Comparison of ENCODE assay signal across 1 cellular context in the genomic region with DNA sequence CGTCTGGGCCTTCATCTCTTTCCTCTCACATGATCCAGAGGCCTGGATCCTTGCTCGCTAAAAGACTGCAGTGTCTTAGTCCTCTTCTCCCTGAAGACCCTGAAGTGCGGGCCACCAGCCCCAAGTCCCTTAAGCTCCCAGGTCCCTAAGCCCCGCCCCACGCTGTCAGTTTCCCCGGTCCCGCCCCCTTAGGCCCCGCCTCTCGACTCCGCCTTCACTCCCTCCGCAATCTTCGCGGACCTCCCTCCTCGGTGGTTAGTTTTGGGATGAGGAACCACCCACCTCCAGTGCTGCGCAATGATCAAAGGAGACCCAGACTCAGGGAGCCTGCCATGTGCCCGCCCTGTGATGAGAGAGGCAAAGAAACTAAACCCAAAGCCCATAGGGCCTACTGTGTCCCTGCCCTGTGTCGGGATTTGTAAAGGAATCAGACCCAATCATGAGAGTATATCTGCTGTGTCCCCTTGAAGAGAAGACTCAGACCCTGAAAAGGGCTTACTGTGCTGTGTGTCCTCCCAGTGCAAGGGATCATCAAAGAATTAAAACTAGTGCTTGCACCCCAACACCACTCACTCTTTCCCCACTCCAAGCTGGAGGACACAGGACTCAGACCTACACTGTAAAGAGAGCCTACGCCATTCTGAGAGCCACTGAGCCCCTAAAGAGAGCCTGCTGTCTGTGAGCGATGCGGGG.
TF ChIP-seq lines count a peak whose summit lies in the region.

No MANE protein-coding gene starts in this region.

TF ChIP-seq in HepG2, 621 proteins besides CTCF, POLR2A, EP300 and RAD21:
- no peak for TF ChIP-seq ETV6 (CRISPR knock-in tag; conservative IDR thresholded peaks at IDR 0.05)
- TF ChIP-seq HNRNPLL (IDR thresholded peaks at IDR 0.05; ENCODE audit: low read depth, low read length, poor library complexity, severe bottlenecking), result peak; percentile 87
- 0 out of 2 replicates have a peak, but pooled peaks have one; percentile 42 for TF ChIP-seq CEBPG (CRISPR knock-in tag; IDR thresholded peaks at IDR 0.05)
- TF ChIP-seq, protein P1, sequence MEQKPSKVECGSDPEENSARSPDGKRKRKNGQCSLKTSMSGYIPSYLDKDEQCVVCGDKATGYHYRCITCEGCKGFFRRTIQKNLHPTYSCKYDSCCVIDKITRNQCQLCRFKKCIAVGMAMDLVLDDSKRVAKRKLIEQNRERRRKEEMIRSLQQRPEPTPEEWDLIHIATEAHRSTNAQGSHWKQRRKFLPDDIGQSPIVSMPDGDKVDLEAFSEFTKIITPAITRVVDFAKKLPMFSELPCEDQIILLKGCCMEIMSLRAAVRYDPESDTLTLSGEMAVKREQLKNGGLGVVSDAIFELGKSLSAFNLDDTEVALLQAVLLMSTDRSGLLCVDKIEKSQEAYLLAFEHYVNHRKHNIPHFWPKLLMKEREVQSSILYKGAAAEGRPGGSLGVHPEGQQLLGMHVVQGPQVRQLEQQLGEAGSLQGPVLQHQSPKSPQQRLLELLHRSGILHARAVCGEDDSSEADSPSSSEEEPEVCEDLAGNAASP (CRISPR knock-in tag; IDR thresholded peaks at IDR 0.05; ENCODE audit: borderline replicate concordance), result 0 out of 2 replicates have a peak, but pooled peaks have one; percentile 10
- no peak for TF ChIP-seq KDM5B (CRISPR knock-in tag; IDR thresholded peaks at IDR 0.05; ENCODE audit: borderline replicate concordance)
- no peak for TF ChIP-seq ZNF570 (CRISPR knock-in tag; IDR thresholded peaks at IDR 0.05; ENCODE audit: borderline replicate concordance)
- TF ChIP-seq SP5 (CRISPR knock-in tag; IDR thresholded peaks at IDR 0.05; ENCODE audit: borderline replicate concordance, low read depth), result 0 out of 2 replicates have a peak, but pooled peaks have one; percentile 32
- TF ChIP-seq ARNTL (CRISPR knock-in tag; IDR thresholded peaks at IDR 0.05), result no peak; the same call in 1 of the 2 replicates
- peak; percentile 54; the same call in 1 of the 2 replicates for TF ChIP-seq POLR2AphosphoS5 (IDR thresholded peaks at IDR 0.05; ENCODE audit: low read depth, low read length)
- TF ChIP-seq SP2 (CRISPR knock-in tag; IDR thresholded peaks at IDR 0.05), result no peak
- TF ChIP-seq SIN3A (IDR thresholded peaks at IDR 0.05; ENCODE audit: borderline replicate concordance, low read depth, low read length), result peak; percentile 65; the same call in 1 of the 2 replicates
- TF ChIP-seq ZNF441 (CRISPR knock-in tag; IDR thresholded peaks at IDR 0.05; ENCODE audit: borderline replicate concordance), result peak; percentile 49; the same call in 1 of the 2 replicates
- peak; percentile 24; the same call in 1 of the 2 replicates for TF ChIP-seq KDM2A (CRISPR knock-in tag; IDR thresholded peaks at IDR 0.05; ENCODE audit: borderline replicate concordance, low read depth)
- TF ChIP-seq ZNF225 (CRISPR knock-in tag; IDR thresholded peaks at IDR 0.05), result peak; percentile 63; the same call in 1 of the 2 replicates
- no peak for TF ChIP-seq ZNF792 (CRISPR knock-in tag; IDR thresholded peaks at IDR 0.05)
- 0 out of 2 replicates have a peak, but pooled peaks have one; percentile 20 for TF ChIP-seq ISL2 (CRISPR knock-in tag; IDR thresholded peaks at IDR 0.05)
- TF ChIP-seq SAP130 (CRISPR knock-in tag; IDR thresholded peaks at IDR 0.05; ENCODE audit: low read depth), result peak; percentile 9
- no peak for TF ChIP-seq ZNF501 (CRISPR knock-in tag; IDR thresholded peaks at IDR 0.05)
- no peak for TF ChIP-seq ZNF337 (CRISPR knock-in tag; IDR thresholded peaks at IDR 0.05; ENCODE audit: borderline replicate concordance, low read depth)
- peak; percentile 9; the same call in 1 of the 2 replicates for TF ChIP-seq ZNF607 (CRISPR knock-in tag; IDR thresholded peaks at IDR 0.05; ENCODE audit: borderline replicate concordance)
- 0 out of 2 replicates have a peak, but pooled peaks have one; percentile 62 for TF ChIP-seq ZNF567 (CRISPR knock-in tag; IDR thresholded peaks at IDR 0.05; ENCODE audit: borderline replicate concordance)
